Comparison of ENCODE assay signal across 8 cellular contexts in the genomic region with DNA sequence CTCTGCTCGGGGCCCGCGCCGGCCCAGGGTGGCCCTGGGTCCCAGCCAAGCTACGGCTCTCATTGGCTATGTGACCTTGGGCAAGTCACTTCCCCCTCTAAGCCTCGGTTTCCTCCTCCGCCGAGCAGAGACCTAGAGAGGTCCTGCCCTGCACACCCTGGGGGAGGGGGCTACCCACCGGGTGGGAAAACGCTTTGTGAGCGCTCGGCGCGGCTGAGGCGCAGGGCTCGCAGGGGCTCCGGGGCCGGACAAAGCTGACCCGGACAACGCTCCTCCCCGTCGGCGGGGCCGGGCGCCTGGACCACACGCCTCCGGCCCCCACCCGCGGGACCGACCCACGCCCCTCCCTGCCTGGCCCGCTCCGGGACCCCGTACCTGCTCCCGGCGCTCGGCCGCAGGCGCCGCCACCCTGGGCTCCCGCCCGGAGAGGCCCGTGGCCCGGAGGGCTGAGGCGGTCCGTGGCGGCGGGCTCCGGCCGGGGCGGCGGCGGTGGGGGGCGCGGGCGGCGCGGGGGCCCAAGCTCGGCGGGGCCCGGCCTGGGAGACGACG.
DNase-seq lines count a peak whose midpoint lies in the region; ATAC-seq and TF ChIP-seq lines count a peak whose summit lies in the region.

No MANE protein-coding gene starts in this region.

- ATAC-seq in GM21528 (IDR thresholded peaks at IDR 0.05; ENCODE audit: low FRiP score, unreplicated experiment) (peak; percentile 56), IMR-90 (ENCODE audit: low read depth) (peak; percentile 46)

- 0 out of 2 replicates have a peak overlapping the region, but pooled peaks have one; percentile 7 for H3K14ac ChIP-seq in IMR-90 (replicated peaks; ENCODE audit: low read depth, low read length)

- peak overlapping the region; percentile 92 for H3K23ac ChIP-seq in IMR-90 (ENCODE audit: low read depth, low read length)

- 0 out of 2 replicates have a peak, but pooled peaks have one; percentile 1 for TF ChIP-seq POLR2A in IMR-90 (IDR thresholded peaks at IDR 0.05; ENCODE audit: low read depth, low read length)

- dilution Hi-C loops in IMR-90 (cut with HindIII; ENCODE audit: low sequenced_read_pairs, unreplicated experiment) = no loop called here

- peak overlapping the region; percentile 64; the same call in 1 of the 2 replicates for H2AK5ac ChIP-seq in IMR-90 (ENCODE audit: low read depth, low read length)

- H3K9ac ChIP-seq in IMR-90 (ENCODE audit: low read depth, low read length) = peak overlapping the region; percentile 83

- DNase-seq in Daoy (ENCODE audit: low read depth) (peak; percentile 53), IMR-90 (no peak), coronary artery (ENCODE audit: low spot score) (peak; percentile 79), lung microvascular endothelial cell (ENCODE audit: low read depth in 2 of 2) (peak; percentile 47 to 54), G401 (ENCODE audit: low spot score) (no peak)
- DNase-seq in activated CD4-positive, CD25-positive, alpha-beta regulatory T cell (lab: John Stamatoyannopoulos, UW) = peak; percentile 18 to 34 (median 30)
- peak; percentile 39 for DNase-seq in stimulated activated CD8-positive, alpha-beta memory T cell treated with anti-CD3 and anti-CD28 coated beads, Interleukin-4, amount 100 ng/mL, for 24 hours (ENCODE audit: low read depth)

- no peak overlapping the region; the same call in 1 of the 2 replicates for H3K18ac ChIP-seq in IMR-90 (ENCODE audit: low read depth, low read length)

- H4K20me1 ChIP-seq in IMR-90 (ENCODE audit: insufficient read depth, low read length) = peaks cover 28% of the 10 kb centered on the region

- peak overlapping the region; percentile 92 for H2AFZ ChIP-seq in IMR-90 (replicated peaks; ENCODE audit: low read length, poor library complexity)

- H2AK9ac ChIP-seq in IMR-90 (replicated peaks; ENCODE audit: low read depth, low read length, poor library complexity) = peak overlapping the region; percentile 18

- H3K36me3 ChIP-seq in IMR-90 (ENCODE audit: control insufficient read depth, insufficient read depth, low read length) = no peaks in the 10 kb centered on the region

- peaks cover 7% of the 10 kb centered on the region for H3K4me1 ChIP-seq in IMR-90 (ENCODE audit: control insufficient read depth, insufficient read depth, low read length)

- BruUV-seq in IMR-90 (replicated peaks; lab: Mats Ljungman, UMichigan) = no TSS peak

- H3K4me3 ChIP-seq in IMR-90 (ENCODE audit: insufficient read depth, low read depth, low read length) (peak overlapping the region; percentile 98), coronary artery (peak overlapping the region; percentile 91)

- CTCF ChIA-PET in IMR-90 (lab: Yijun Ruan, JAX) = no interaction called here

- intact Hi-C loops in IMR-90 (cut with micrococcal nuclease) = loop anchor here (1.0 to 5.0 kb wide), 2 partner anchors 70 to 80 kb away; no protein-coding TSS in a partner anchor

- 0 out of 2 replicates have a peak overlapping the region, but pooled peaks have one; percentile 8 for H3K4ac ChIP-seq in IMR-90 (ENCODE audit: low read depth, low read length)

- no peak overlapping the region for H2BK120ac ChIP-seq in IMR-90 (ENCODE audit: low read depth, low read length)

- no peaks in the 10 kb centered on the region for H3K27me3 ChIP-seq in IMR-90 (ENCODE audit: control insufficient read depth, insufficient read depth, low read length)

- no peak overlapping the region for H4K8ac ChIP-seq in IMR-90 (ENCODE audit: low read depth in 2 of 2, low read length in 2 of 2)

- H3K56ac ChIP-seq in IMR-90 (ENCODE audit: extremely low read depth, insufficient read depth, low read length) = no peak overlapping the region

- TF ChIP-seq CTCF in IMR-90 (conservative IDR thresholded peaks at IDR 0.05; ENCODE audit: low read depth, low read length) (no peak), coronary artery (IDR thresholded peaks at IDR 0.05) (no peak)

- peak overlapping the region; percentile 64 for H2BK5ac ChIP-seq in IMR-90 (ENCODE audit: low read depth, low read length, poor library complexity, severe bottlenecking)

- no peak overlapping the region for H2BK15ac ChIP-seq in IMR-90 (ENCODE audit: low read depth, low read length)

- H3K27ac ChIP-seq in IMR-90 (ENCODE audit: insufficient read depth, low read length) (peak overlapping the region; percentile 91), coronary artery (peak overlapping the region; percentile 90 to 93)

- H2BK20ac ChIP-seq in IMR-90 (ENCODE audit: low read depth, low read length) = no peak overlapping the region

- no peak overlapping the region for H4K5ac ChIP-seq in IMR-90 (ENCODE audit: low read depth, low read length)

- no peak overlapping the region for H4K91ac ChIP-seq in IMR-90 (ENCODE audit: insufficient read depth, low read depth, low read length)

- H3K4me2 ChIP-seq in IMR-90 (ENCODE audit: low read depth, low read length) = peak overlapping the region; percentile 89

- TF ChIP-seq RAD21 in IMR-90 (IDR thresholded peaks at IDR 0.05; ENCODE audit: low read length) = no peak

- POLR2A ChIA-PET in IMR-90 (lab: Charles Lee; ENCODE audit: unreplicated experiment) = interaction anchor here (1.2 kb wide), 1 partner anchor 55 kb away, joined by 3 read pairs; no protein-coding TSS in a partner anchor

- in situ Hi-C loops in IMR-90 (cut with MboI; ENCODE audit: low sequenced_read_pairs) = no loop called here
- in situ Hi-C loops in G401 (cut with HindIII; ENCODE audit: low sequenced_read_pairs) = no loop called here

- 0% methylated on average over 18 of the region's 63 CpGs; no CpG with 5 or more reads in 1 of the 2 experiments for WGBS in IMR-90 (ENCODE audit: extremely low coverage in 2 of 2, insufficient read length in 1 of 2), 2 experiments

- peaks cover 13% of the 10 kb centered on the region; the same call in 1 of the 2 replicates for H3K9me1 ChIP-seq in IMR-90 (ENCODE audit: insufficient read depth, low read length)

- H3K9me3 ChIP-seq in IMR-90 (ENCODE audit: control insufficient read depth, insufficient read depth, low read length) = no peaks in the 10 kb centered on the region

- peaks cover 28 to 41% of the 10 kb centered on the region in 2 experiments for H3K79me1 ChIP-seq in IMR-90 (ENCODE audit: low read depth in 1 of 2, low read length in 2 of 2)

TF ChIP-seq in IMR-90, 13 proteins besides CTCF, POLR2A, EP300 and RAD21:
- no peak for TF ChIP-seq NFE2L2 (IDR thresholded peaks at IDR 0.05; ENCODE audit: low read depth, low read length)
- TF ChIP-seq MAZ (IDR thresholded peaks at IDR 0.05; ENCODE audit: borderline replicate concordance, low read depth, low read length) = peak; percentile 23

Comparison
In these comparisons a context has a peak if more than half of its experiments do, and no peak if none do; other contexts are left out.
1. DNase-seq: peak in Daoy (single experiment), activated CD4-positive, CD25-positive, alpha-beta regulatory T cell (4 of 4), coronary artery (single experiment), lung microvascular endothelial cell (2 of 2) and stimulated activated CD8-positive, alpha-beta memory T cell treated with anti-CD3 and anti-CD28 coated beads, Interleukin-4, amount 100 ng/mL, for 24 hours (single experiment); none in IMR-90 (single experiment) and G401 (single experiment).